ENCODE assay signal across 1 cellular context in the genomic region with DNA sequence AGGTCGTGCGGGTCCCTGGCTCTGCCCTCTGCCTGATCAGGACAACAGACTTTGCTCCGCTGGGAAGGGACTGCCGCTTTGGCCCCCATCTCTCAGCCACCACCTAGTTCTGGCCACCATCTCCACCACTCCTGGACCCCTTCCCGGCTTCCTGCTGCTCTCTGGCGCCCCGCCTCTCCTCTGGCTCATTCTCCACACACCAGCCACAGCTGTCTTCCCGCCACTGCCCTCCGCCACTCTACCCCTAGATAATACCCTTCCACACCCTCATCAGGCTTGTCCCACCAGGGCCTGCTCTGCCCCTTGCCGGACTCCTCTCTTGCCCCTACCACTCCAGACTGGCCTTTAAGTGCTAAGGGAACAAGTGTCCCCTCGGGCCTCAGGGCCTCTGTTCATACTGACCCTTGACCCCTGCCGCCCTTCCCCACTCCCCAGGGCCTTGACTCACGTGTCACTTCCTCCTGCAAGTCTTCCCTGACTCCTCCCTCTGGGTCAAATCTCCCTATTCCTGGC.
TF ChIP-seq lines count a peak whose summit lies in the region.

No MANE protein-coding gene starts in this region.

TF ChIP-seq in HepG2, 621 proteins besides CTCF, POLR2A, EP300 and RAD21 (continued from another document):
- TF ChIP-seq ZBTB49 (CRISPR knock-in tag; IDR thresholded peaks at IDR 0.05; ENCODE audit: borderline replicate concordance) = no peak
- no peak for TF ChIP-seq ZNF552 (CRISPR knock-in tag; IDR thresholded peaks at IDR 0.05; ENCODE audit: borderline replicate concordance)
- no peak for TF ChIP-seq ZNF124 (CRISPR knock-in tag; IDR thresholded peaks at IDR 0.05)
- no peak for TF ChIP-seq KLF9 (CRISPR knock-in tag; IDR thresholded peaks at IDR 0.05; ENCODE audit: low read depth)
- TF ChIP-seq TEAD3 (CRISPR knock-in tag; optimal IDR thresholded peaks at IDR 0.05; ENCODE audit: borderline replicate concordance) = no peak
- TF ChIP-seq HNRNPL (IDR thresholded peaks at IDR 0.05; ENCODE audit: low read depth, low read length) = no peak
- TF ChIP-seq MIER2 (CRISPR knock-in tag; IDR thresholded peaks at IDR 0.05) = no peak
- TF ChIP-seq RFX1 (IDR thresholded peaks at IDR 0.05) = no peak
- no peak for TF ChIP-seq HMGXB3 (CRISPR knock-in tag; IDR thresholded peaks at IDR 0.05; ENCODE audit: borderline replicate concordance)
- no peak for TF ChIP-seq ZNF12 (CRISPR knock-in tag; IDR thresholded peaks at IDR 0.05)
- TF ChIP-seq POLR2G (IDR thresholded peaks at IDR 0.05; ENCODE audit: low read depth, low read length) = no peak
- no peak for TF ChIP-seq ZNF337 (CRISPR knock-in tag; IDR thresholded peaks at IDR 0.05; ENCODE audit: borderline replicate concordance, low read depth)
- no peak for TF ChIP-seq KMT2B (CRISPR knock-in tag; IDR thresholded peaks at IDR 0.05)
- TF ChIP-seq ZNF251 (CRISPR knock-in tag; IDR thresholded peaks at IDR 0.05) = no peak
- no peak for TF ChIP-seq REXO4 (CRISPR knock-in tag; IDR thresholded peaks at IDR 0.05; ENCODE audit: borderline replicate concordance)
- no peak for TF ChIP-seq ZNF136 (CRISPR knock-in tag; IDR thresholded peaks at IDR 0.05; ENCODE audit: low read depth)
- TF ChIP-seq BRCA1 (CRISPR knock-in tag; IDR thresholded peaks at IDR 0.05) = no peak
- TF ChIP-seq, protein P1, sequence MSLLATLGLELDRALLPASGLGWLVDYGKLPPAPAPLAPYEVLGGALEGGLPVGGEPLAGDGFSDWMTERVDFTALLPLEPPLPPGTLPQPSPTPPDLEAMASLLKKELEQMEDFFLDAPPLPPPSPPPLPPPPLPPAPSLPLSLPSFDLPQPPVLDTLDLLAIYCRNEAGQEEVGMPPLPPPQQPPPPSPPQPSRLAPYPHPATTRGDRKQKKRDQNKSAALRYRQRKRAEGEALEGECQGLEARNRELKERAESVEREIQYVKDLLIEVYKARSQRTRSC (CRISPR knock-in tag; IDR thresholded peaks at IDR 0.05; ENCODE audit: low read depth) = no peak
- no peak for TF ChIP-seq RBFOX2 (IDR thresholded peaks at IDR 0.05; ENCODE audit: low read depth, low read length)
- no peak for TF ChIP-seq ZNF205 (CRISPR knock-in tag; IDR thresholded peaks at IDR 0.05)
- TF ChIP-seq RNF2 (conservative IDR thresholded peaks at IDR 0.05; ENCODE audit: low read depth) = no peak
- no peak for TF ChIP-seq ZNF256 (CRISPR knock-in tag; conservative IDR thresholded peaks at IDR 0.05)
- TF ChIP-seq, protein P2, sequence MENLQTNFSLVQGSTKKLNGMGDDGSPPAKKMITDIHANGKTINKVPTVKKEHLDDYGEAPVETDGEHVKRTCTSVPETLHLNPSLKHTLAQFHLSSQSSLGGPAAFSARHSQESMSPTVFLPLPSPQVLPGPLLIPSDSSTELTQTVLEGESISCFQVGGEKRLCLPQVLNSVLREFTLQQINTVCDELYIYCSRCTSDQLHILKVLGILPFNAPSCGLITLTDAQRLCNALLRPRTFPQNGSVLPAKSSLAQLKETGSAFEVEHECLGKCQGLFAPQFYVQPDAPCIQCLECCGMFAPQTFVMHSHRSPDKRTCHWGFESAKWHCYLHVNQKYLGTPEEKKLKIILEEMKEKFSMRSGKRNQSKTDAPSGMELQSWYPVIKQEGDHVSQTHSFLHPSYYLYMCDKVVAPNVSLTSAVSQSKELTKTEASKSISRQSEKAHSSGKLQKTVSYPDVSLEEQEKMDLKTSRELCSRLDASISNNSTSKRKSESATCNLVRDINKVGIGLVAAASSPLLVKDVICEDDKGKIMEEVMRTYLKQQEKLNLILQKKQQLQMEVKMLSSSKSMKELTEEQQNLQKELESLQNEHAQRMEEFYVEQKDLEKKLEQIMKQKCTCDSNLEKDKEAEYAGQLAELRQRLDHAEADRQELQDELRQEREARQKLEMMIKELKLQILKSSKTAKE (CRISPR knock-in tag; IDR thresholded peaks at IDR 0.05; ENCODE audit: borderline replicate concordance) = no peak
- TF ChIP-seq, protein P3, sequence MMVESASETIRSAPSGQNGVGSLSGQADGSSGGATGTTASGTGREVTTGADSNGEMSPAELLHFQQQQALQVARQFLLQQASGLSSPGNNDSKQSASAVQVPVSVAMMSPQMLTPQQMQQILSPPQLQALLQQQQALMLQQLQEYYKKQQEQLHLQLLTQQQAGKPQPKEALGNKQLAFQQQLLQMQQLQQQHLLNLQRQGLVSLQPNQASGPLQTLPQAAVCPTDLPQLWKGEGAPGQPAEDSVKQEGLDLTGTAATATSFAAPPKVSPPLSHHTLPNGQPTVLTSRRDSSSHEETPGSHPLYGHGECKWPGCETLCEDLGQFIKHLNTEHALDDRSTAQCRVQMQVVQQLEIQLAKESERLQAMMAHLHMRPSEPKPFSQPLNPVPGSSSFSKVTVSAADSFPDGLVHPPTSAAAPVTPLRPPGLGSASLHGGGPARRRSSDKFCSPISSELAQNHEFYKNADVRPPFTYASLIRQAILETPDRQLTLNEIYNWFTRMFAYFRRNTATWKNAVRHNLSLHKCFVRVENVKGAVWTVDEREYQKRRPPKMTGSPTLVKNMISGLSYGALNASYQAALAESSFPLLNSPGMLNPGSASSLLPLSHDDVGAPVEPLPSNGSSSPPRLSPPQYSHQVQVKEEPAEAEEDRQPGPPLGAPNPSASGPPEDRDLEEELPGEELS (CRISPR knock-in tag; IDR thresholded peaks at IDR 0.05) = peak; percentile 21; the same call in 1 of the 2 replicates
- TF ChIP-seq NR2F6 (IDR thresholded peaks at IDR 0.05) = peak; percentile 84
- peak; percentile 72 for TF ChIP-seq NR2F6 (CRISPR knock-in tag; IDR thresholded peaks at IDR 0.05)
- TF ChIP-seq, protein P4, sequence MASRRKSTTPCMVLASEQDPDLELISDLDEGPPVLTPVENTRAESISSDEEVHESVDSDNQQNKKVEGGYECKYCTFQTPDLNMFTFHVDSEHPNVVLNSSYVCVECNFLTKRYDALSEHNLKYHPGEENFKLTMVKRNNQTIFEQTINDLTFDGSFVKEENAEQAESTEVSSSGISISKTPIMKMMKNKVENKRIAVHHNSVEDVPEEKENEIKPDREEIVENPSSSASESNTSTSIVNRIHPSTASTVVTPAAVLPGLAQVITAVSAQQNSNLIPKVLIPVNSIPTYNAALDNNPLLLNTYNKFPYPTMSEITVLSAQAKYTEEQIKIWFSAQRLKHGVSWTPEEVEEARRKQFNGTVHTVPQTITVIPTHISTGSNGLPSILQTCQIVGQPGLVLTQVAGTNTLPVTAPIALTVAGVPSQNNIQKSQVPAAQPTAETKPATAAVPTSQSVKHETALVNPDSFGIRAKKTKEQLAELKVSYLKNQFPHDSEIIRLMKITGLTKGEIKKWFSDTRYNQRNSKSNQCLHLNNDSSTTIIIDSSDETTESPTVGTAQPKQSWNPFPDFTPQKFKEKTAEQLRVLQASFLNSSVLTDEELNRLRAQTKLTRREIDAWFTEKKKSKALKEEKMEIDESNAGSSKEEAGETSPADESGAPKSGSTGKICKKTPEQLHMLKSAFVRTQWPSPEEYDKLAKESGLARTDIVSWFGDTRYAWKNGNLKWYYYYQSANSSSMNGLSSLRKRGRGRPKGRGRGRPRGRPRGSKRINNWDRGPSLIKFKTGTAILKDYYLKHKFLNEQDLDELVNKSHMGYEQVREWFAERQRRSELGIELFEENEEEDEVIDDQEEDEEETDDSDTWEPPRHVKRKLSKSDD (CRISPR knock-in tag; IDR thresholded peaks at IDR 0.05; ENCODE audit: low read depth) = no peak
- TF ChIP-seq, protein P5, sequence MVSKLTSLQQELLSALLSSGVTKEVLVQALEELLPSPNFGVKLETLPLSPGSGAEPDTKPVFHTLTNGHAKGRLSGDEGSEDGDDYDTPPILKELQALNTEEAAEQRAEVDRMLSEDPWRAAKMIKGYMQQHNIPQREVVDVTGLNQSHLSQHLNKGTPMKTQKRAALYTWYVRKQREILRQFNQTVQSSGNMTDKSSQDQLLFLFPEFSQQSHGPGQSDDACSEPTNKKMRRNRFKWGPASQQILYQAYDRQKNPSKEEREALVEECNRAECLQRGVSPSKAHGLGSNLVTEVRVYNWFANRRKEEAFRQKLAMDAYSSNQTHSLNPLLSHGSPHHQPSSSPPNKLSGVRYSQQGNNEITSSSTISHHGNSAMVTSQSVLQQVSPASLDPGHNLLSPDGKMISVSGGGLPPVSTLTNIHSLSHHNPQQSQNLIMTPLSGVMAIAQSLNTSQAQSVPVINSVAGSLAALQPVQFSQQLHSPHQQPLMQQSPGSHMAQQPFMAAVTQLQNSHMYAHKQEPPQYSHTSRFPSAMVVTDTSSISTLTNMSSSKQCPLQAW (CRISPR knock-in tag; IDR thresholded peaks at IDR 0.05) = 0 out of 2 replicates have a peak, but pooled peaks have one; percentile 30
- no peak for TF ChIP-seq FOXC1 (CRISPR knock-in tag; IDR thresholded peaks at IDR 0.05; ENCODE audit: borderline replicate concordance)
